In genomic region chr1:31910933-31911332, GRCh38 we compare ENCODE assay signal across 11 cellular contexts. TPM values are rescaled to one million over a fixed set of nuclear protein-coding genes. Genes with fewer than 3 reads are reported as not detected.
DNase-seq lines count a peak whose midpoint lies in the region; ATAC-seq, FAIRE-seq and TF ChIP-seq lines count a peak whose summit lies in the region.
"Had no signal": no experiment of that assay in that cellular context is flagged by ENCODE, and none has a peak within 500 bp of the region (broad histone marks: within the 10 kb centered on the region; RNA-seq: fewer than 3 reads in every experiment).

No MANE protein-coding gene starts in this region.

- peaks cover 0 to 23% (median 21%) of the 10 kb centered on the region in 3 donors for H3K4me1 ChIP-seq in pancreas
- H3K4me1 ChIP-seq: parathyroid adenoma had no signal

- no peak overlapping the region for H3K27ac ChIP-seq in pancreas
- H3K27ac ChIP-seq: parathyroid adenoma, SK-N-MC had no signal

- H3K4me3 ChIP-seq in NB4 (ENCODE audit: low read depth, low read length) (no peak overlapping the region), bronchial epithelial cell (ENCODE audit: low read depth, low read length) (no peak overlapping the region), pancreas (no peak overlapping the region)
- H3K4me3 ChIP-seq: SK-N-MC had no signal

- H3K36me3 ChIP-seq in bronchial epithelial cell (ENCODE audit: control insufficient read depth, insufficient read depth, low read length) (peaks cover 23% of the 10 kb centered on the region), pancreas (peaks cover 4 to 28% (median 9%) of the 10 kb centered on the region in 3 donors)

- ATAC-seq in pancreas: peak; percentile 63 to 82 (median 72)

- TF ChIP-seq CTCF in NB4 (IDR thresholded peaks at IDR 0.05; ENCODE audit: low read depth, low read length) (no peak), bronchial epithelial cell (IDR thresholded peaks at IDR 0.05; ENCODE audit: insufficient read depth, low read length, severe bottlenecking) (no peak), pancreas (IDR thresholded peaks at IDR 0.05) (no peak)

- intact Hi-C loops in pancreas (cut with DNase I): no loop called here

- FAIRE-seq in GM12891 (lab: Jason Lieb, UNC): peak; percentile 86
- FAIRE-seq in bronchial epithelial cell (lab: Jason Lieb, UNC): peak; percentile 28
- FAIRE-seq in pancreas (lab: Jason Lieb, UNC): no peak

- H3K27me3 ChIP-seq in bronchial epithelial cell (ENCODE audit: control insufficient read depth, insufficient read depth, low read length): no peaks in the 10 kb centered on the region
- no peaks in the 10 kb centered on the region for H3K27me3 ChIP-seq in pancreas

- TF ChIP-seq POLR2A in GM12891 (IDR thresholded peaks at IDR 0.05; ENCODE audit: low read depth, low read length): no peak
- TF ChIP-seq POLR2A in NB4 (IDR thresholded peaks at IDR 0.05; ENCODE audit: extremely low read depth, insufficient read length): no peak

- no peak for DNase-seq in GM12891 (ENCODE audit: insufficient read length, low spot score)
- DNase-seq in NB4 (ENCODE audit: low read depth): peak; percentile 44
- peak; percentile 56 for DNase-seq in bronchial epithelial cell (ENCODE audit: low read depth)
- no peak for DNase-seq in pancreas
- DNase-seq in DMS114 treated with DMSO at 0.1 percent for 48 hours (lab: John Stamatoyannopoulos, UW; ENCODE audit: unreplicated experiment): no peak
- no peak for DNase-seq in retina
- DNase-seq in 8988T: no peak
- DNase-seq: effector CD8-positive, alpha-beta T cell; NCI-H1930 had no signal

- H3K9me3 ChIP-seq in pancreas: no peaks in the 10 kb centered on the region

- WGBS in pancreas, 2 donors: 12 to 16% methylated on average over 2 of the region's 2 CpGs

TF ChIP-seq in GM12891, 5 proteins besides CTCF, POLR2A, EP300 and RAD21:
- TF ChIP-seq PAX5 (IDR thresholded peaks at IDR 0.05; ENCODE audit: insufficient read depth, low read length, severe bottlenecking): no peak
- TF ChIP-seq POLR2AphosphoS5 (IDR thresholded peaks at IDR 0.05; ENCODE audit: low read depth, low read length): no peak
- TF ChIP-seq TAF1 (IDR thresholded peaks at IDR 0.05; ENCODE audit: low read depth, low read length): no peak
- no peak for TF ChIP-seq SPI1 (IDR thresholded peaks at IDR 0.05; ENCODE audit: low read depth, low read length)
- TF ChIP-seq POU2F2 (IDR thresholded peaks at IDR 0.05; ENCODE audit: low read depth, low read length): no peak

RNA-seq across cellular contexts. Expression of gene PTP4A2, which starts 27.2 kb away (rescaled TPM):
- polyA plus RNA-seq in GM12891 (2012; ENCODE audit: low read depth, missing spikeins): 213 TPM
- 221 and 276 TPM in 2 replicates for total RNA-seq in bronchial epithelial cell
- total RNA-seq in pancreas: 100 to 1,000 TPM in 2 of 6 donors, 10 to 100 TPM in 4; 58.1 to 137 (median 90.8) TPM
- polyA plus RNA-seq in pancreas: 10 to 100 TPM; 37.7 to 42.1 TPM

Comparison
In these comparisons a context has a peak if more than half of its experiments do, and no peak if none do; other contexts are left out.
1. DNase-seq: peak in NB4 (single experiment) and bronchial epithelial cell (single experiment); none in GM12891 (single experiment), pancreas (0 of 6), DMS114 treated with DMSO at 0.1 percent for 48 hours (single experiment), retina (single experiment) and 8988T (single experiment).